ENCODE assay signal across 12 cellular contexts in genomic region chr12:51855586-51856428, GRCh38. TPM values are rescaled to one million over a fixed set of nuclear protein-coding genes. Genes with fewer than 3 reads are reported as not detected.
DNase-seq lines count a peak whose midpoint lies in the region; ATAC-seq and TF ChIP-seq lines count a peak whose summit lies in the region.
"Had no signal": no experiment of that assay in that cellular context is flagged by ENCODE, and none has a peak within 500 bp of the region (broad histone marks: within the 10 kb centered on the region; RNA-seq: fewer than 3 reads in every experiment).

No MANE protein-coding gene starts in this region.

- H3K36me3 ChIP-seq in mucosa of stomach (ENCODE audit: control insufficient read depth, insufficient read depth, low read length) (no peaks in the 10 kb centered on the region), sigmoid colon (no peaks in the 10 kb centered on the region)

- intact Hi-C loops in sigmoid colon (cut with DNase I), result no loop called here

- TF ChIP-seq RAD21 in Ishikawa (IDR thresholded peaks at IDR 0.05; ENCODE audit: low read depth), result no peak

- peak overlapping the region; percentile 39 for H3K9ac ChIP-seq in mucosa of stomach (ENCODE audit: low read length)

- no peak for ATAC-seq in HG02884 (IDR thresholded peaks at IDR 0.05; ENCODE audit: unreplicated experiment)

- peaks cover 17% of the 10 kb centered on the region for H3K27me3 ChIP-seq in mucosa of stomach (ENCODE audit: control insufficient read depth, insufficient read depth, low read length)
- peaks cover 0 to 11% (median 10%) of the 10 kb centered on the region in 3 donors for H3K27me3 ChIP-seq in sigmoid colon

- DNase-seq in AG04449 (ENCODE audit: low read depth, low spot score) (no peak), foreskin fibroblast (peak in 1 of 2 donors; percentile 63), sigmoid colon (no peak), NOMO-1 treated with DMSO at 0.1 percent for 48 hours (lab: John Stamatoyannopoulos, UW; ENCODE audit: unreplicated experiment) (no peak), OCI-M2 (lab: John Stamatoyannopoulos, UW; ENCODE audit: unreplicated experiment) (no peak)
- DNase-seq: activated T-cell treated with anti-CD3 and anti-CD28 coated beads, Interleukin-2, amount 50 U/mL, for 24 hours; NCI-H1092 had no signal

- TF ChIP-seq EP300 in Ishikawa (IDR thresholded peaks at IDR 0.05; ENCODE audit: borderline replicate concordance) (no peak), sigmoid colon (IDR thresholded peaks at IDR 0.05) (no peak)

- H3K4me1 ChIP-seq in mucosa of stomach (ENCODE audit: control insufficient read depth, insufficient read depth, low read length) (peaks cover 3% of the 10 kb centered on the region), sigmoid colon (peaks cover 0 to 9% (median 7%) of the 10 kb centered on the region in 4 donors)

- H3K9me3 ChIP-seq in mucosa of stomach (ENCODE audit: control insufficient read depth, low read length) (no peaks in the 10 kb centered on the region), sigmoid colon (no peaks in the 10 kb centered on the region)

- TF ChIP-seq CTCF in AG04449 (IDR thresholded peaks at IDR 0.05; ENCODE audit: insufficient read depth, low read length, missing control alignments), result no peak
- no peak for TF ChIP-seq CTCF in foreskin fibroblast (IDR thresholded peaks at IDR 0.05; ENCODE audit: low read depth, low read length)
- no peak for TF ChIP-seq CTCF in sigmoid colon (IDR thresholded peaks at IDR 0.05)

- 14 to 60% methylated on average over 21 of the region's 21 CpGs for WGBS in sigmoid colon, 2 donors

- peak overlapping the region in 1 of 4 donors; percentile 32 for H3K27ac ChIP-seq in sigmoid colon
- H3K27ac ChIP-seq: C4-2B had no signal

- CTCF ChIA-PET in AG04449 (lab: Yijun Ruan, JAX), result interaction anchor here (0.9 to 3.3 kb wide), 6 partner anchors 9 to 169 kb away, joined by 3 to 13 read pairs (median 4); no protein-coding TSS in a partner anchor

- POLR2A ChIA-PET in AG04449 (lab: Yijun Ruan, JAX), result no interaction called here

- H3K4me3 ChIP-seq in AG04449 (ENCODE audit: low read depth, low read length) (peak overlapping the region; percentile 42), foreskin fibroblast (ENCODE audit: low read depth in 1 of 2, low read length in 2 of 2) (peak overlapping the region; percentile 31 to 36), mucosa of stomach (ENCODE audit: low read length) (no peak overlapping the region), sigmoid colon (peak overlapping the region in 2 of 4 donors; percentile 19 to 22)

- TF ChIP-seq POLR2A in sigmoid colon (IDR thresholded peaks at IDR 0.05), result no peak

TF ChIP-seq in Ishikawa, 13 proteins besides CTCF, POLR2A, EP300 and RAD21:
- TF ChIP-seq CEBPB (IDR thresholded peaks at IDR 0.05), result no peak
- TF ChIP-seq USF1 (IDR thresholded peaks at IDR 0.05), result no peak
- peak; percentile 78; the same call in 1 of the 2 replicates for TF ChIP-seq YY1 (IDR thresholded peaks at IDR 0.05; ENCODE audit: low read depth)
- peak; percentile 76 for TF ChIP-seq TEAD4 (IDR thresholded peaks at IDR 0.05)

RNA-seq across cellular contexts. Expression of gene FIGNL2, which starts 7.3 kb away (rescaled TPM):
- total RNA-seq in sigmoid colon, result under 1 TPM in 2 of 4 donors, not detected in 2; 0.28 to 0.36 TPM
- under 1 TPM in 1 of 3 donors, not detected in 2; 0.36 TPM for polyA plus RNA-seq in sigmoid colon

RNA-seq across cellular contexts. Expression of gene ANKRD33, which starts 32.1 kb away (rescaled TPM):
- total RNA-seq in sigmoid colon, result not detected
- under 1 TPM in 1 of 3 donors, not detected in 2; 0.16 TPM for polyA plus RNA-seq in sigmoid colon
- total RNA-seq: subcutaneous adipose tissue had no signal

RNA-seq across cellular contexts. Expression of gene ACVRL1, which starts 51.5 kb away (rescaled TPM):
- 100 to 1,000 TPM in 1 of 4 donors, 10 to 100 TPM in 3; 63.0 to 113 (median 70.9) TPM for total RNA-seq in sigmoid colon
- polyA plus RNA-seq in sigmoid colon, result 10 to 100 TPM; 12.5 to 83.6 (median 24.6) TPM
